ENCODE assay signal across 8 cellular contexts in genomic region chr6:43093361-43094289, GRCh38. TPM values are rescaled to one million over a fixed set of nuclear protein-coding genes. Genes with fewer than 3 reads are reported as not detected.
DNase-seq lines count a peak whose midpoint lies in the region; ATAC-seq, FAIRE-seq and TF ChIP-seq lines count a peak whose summit lies in the region.
"Had no signal": no experiment of that assay in that cellular context is flagged by ENCODE, and none has a peak within 500 bp of the region (broad histone marks: within the 10 kb centered on the region; RNA-seq: fewer than 3 reads in every experiment).

No MANE protein-coding gene starts in this region.

- TF ChIP-seq CTCF in K562 (IDR thresholded peaks at IDR 0.05 in 2 of 3, conservative IDR thresholded peaks at IDR 0.05 in 1 of 3; ENCODE audit: insufficient read depth in 2 of 3, low read depth in 1 of 3, low read length in 3 of 3): no peak

- no peak for TF ChIP-seq EP300 in K562 (IDR thresholded peaks at IDR 0.05; ENCODE audit: low read length)

- CTCF ChIA-PET in K562 (lab: Yijun Ruan, JAX; ENCODE audit: low intra/inter-chr PET ratio): interaction anchor here (0.6 kb wide), 1 partner anchor 1205 kb away, joined by 5 read pairs; no protein-coding TSS in a partner anchor
- CTCF ChIA-PET in HEK293T (lab: Yijun Ruan, JAX): no interaction called here

- peak; percentile 92 for ATAC-seq in K562
- ATAC-seq in GM21529 (IDR thresholded peaks at IDR 0.05; ENCODE audit: unreplicated experiment): no peak
- ATAC-seq in HG03039 (IDR thresholded peaks at IDR 0.05; ENCODE audit: unreplicated experiment): no peak
- ATAC-seq: body of pancreas had no signal

- H2AFZ ChIP-seq in K562 (ENCODE audit: low read depth, low read length): peak overlapping the region; percentile 90

- in situ Hi-C loops in K562 (cut with MboI): no loop called here

- H3K9me1 ChIP-seq in K562 (ENCODE audit: control insufficient read depth, insufficient read depth, low read length): no peaks in the 10 kb centered on the region

- H3K4me1 ChIP-seq in K562 (replicated peaks in 1 of 2; ENCODE audit: control insufficient read depth in 2 of 2, insufficient read depth in 2 of 2, low read length in 2 of 2): peaks cover 22 to 27% of the 10 kb centered on the region in 2 experiments
- peaks cover 5 to 30% (median 25%) of the 10 kb centered on the region in 5 donors for H3K4me1 ChIP-seq in subcutaneous abdominal adipose tissue (ENCODE audit: control insufficient read depth in 5 of 5, insufficient read depth in 5 of 5, low read length in 5 of 5)

- WGBS in K562 (ENCODE audit: insufficient coverage, low coverage, missing lambda C conversion rate): 26% methylated on average over 9 of the region's 9 CpGs

- no peaks in the 10 kb centered on the region for H3K27me3 ChIP-seq in K562 (ENCODE audit: control insufficient read depth in 2 of 2, insufficient read depth in 2 of 2, low read length in 2 of 2)
- H3K27me3 ChIP-seq in subcutaneous abdominal adipose tissue (ENCODE audit: control insufficient read depth in 5 of 5, insufficient read depth in 4 of 5, low read length in 5 of 5): no peaks in the 10 kb centered on the region
- H3K27me3 ChIP-seq: body of pancreas had no signal

- H4K20me1 ChIP-seq in K562 (replicated peaks; ENCODE audit: control insufficient read depth, insufficient read depth, low read length): no peaks in the 10 kb centered on the region

- H3K9ac ChIP-seq in K562 (ENCODE audit: insufficient read depth in 1 of 2, low read depth in 2 of 2, low read length in 2 of 2) (peak overlapping the region; percentile 55 to 61; a peak in 3 of 4 replicates), subcutaneous abdominal adipose tissue (ENCODE audit: low read length in 5 of 5) (peak overlapping the region in 3 of 5 donors; percentile 14 to 77 (median 62))

- H3K36me3 ChIP-seq in K562 (ENCODE audit: control insufficient read depth, insufficient read depth, low read length): no peaks in the 10 kb centered on the region
- H3K36me3 ChIP-seq in subcutaneous abdominal adipose tissue (ENCODE audit: control insufficient read depth in 5 of 5, insufficient read depth in 5 of 5, low read length in 5 of 5): no peaks in the 10 kb centered on the region

- POLR2A ChIA-PET in K562 (lab: Yijun Ruan, JAX): interaction anchor here (0.6 to 1.2 kb wide), 4 partner anchors 11 to 50 kb away, joined by 3 to 5 read pairs (median 4); partner anchors contain the start of gene CUL7
- POLR2A ChIA-PET in HEK293T (lab: Yijun Ruan, JAX): interaction anchor here (0.8 kb wide), 1 partner anchor 14 kb away, joined by 3 read pairs; no protein-coding TSS in a partner anchor

- intact Hi-C loops in K562 (cut with micrococcal nuclease): no loop called here

- BruUV-seq in K562 (replicated peaks; lab: Mats Ljungman, UMichigan): TSS peak; percentile 82

- H3K4me2 ChIP-seq in K562 (ENCODE audit: insufficient read depth, low read length): peak overlapping the region; percentile 71

- 0 out of 3 replicates have a peak overlapping the region, but pooled peaks have one; percentile 13 for H3K27ac ChIP-seq in K562 (ENCODE audit: extremely low read depth, low read depth, low read length)
- peak overlapping the region; percentile 4 for H3K27ac ChIP-seq in subcutaneous abdominal adipose tissue (ENCODE audit: low read depth, low read length)
- H3K27ac ChIP-seq: body of pancreas had no signal

- no peak for TF ChIP-seq RAD21 in K562 (CRISPR knock-in tag; conservative IDR thresholded peaks at IDR 0.05 in 1 of 2, IDR thresholded peaks at IDR 0.05 in 1 of 2)

- TF ChIP-seq POLR2A in K562 (conservative IDR thresholded peaks at IDR 0.05): peak; percentile 53; the same call in 1 of the 2 replicates

- no peaks in the 10 kb centered on the region for H3K79me2 ChIP-seq in K562 (ENCODE audit: control insufficient read depth, insufficient read depth, low read length)

- DNase-seq in HT-29 (ENCODE audit: low spot score) (peak; percentile 2), K562 (ENCODE audit: extremely low read depth in 1 of 4, low spot score in 3 of 4) (peak; percentile 67 to 87 (median 75)), kidney glomerular epithelial cell (lab: John Stamatoyannopoulos, UW) (peak; percentile 37), HEK293T (ENCODE audit: extremely low spot score) (no peak)

- peak overlapping the region; percentile 8; the same call in 1 of the 2 replicates for H3K4me3 ChIP-seq in K562
- peak overlapping the region; percentile 41 to 74 (median 63) for H3K4me3 ChIP-seq in subcutaneous abdominal adipose tissue (ENCODE audit: low read depth in 1 of 5, low read length in 5 of 5)
- H3K4me3 ChIP-seq: body of pancreas had no signal

- FAIRE-seq in K562 (lab: Jason Lieb, UNC): peak; percentile 97

- H3K9me3 ChIP-seq in K562 (replicated peaks; ENCODE audit: control insufficient read depth, insufficient read depth, low read depth, low read length): no peaks in the 10 kb centered on the region
- no peaks in the 10 kb centered on the region for H3K9me3 ChIP-seq in subcutaneous abdominal adipose tissue (ENCODE audit: control insufficient read depth in 5 of 5, low read length in 5 of 5)
- H3K9me3 ChIP-seq: body of pancreas had no signal

RNA-seq across cellular contexts. Expression of gene PTK7, which starts 17.5 kb away (rescaled TPM):
- 48.0 and 56.3 TPM in 2 replicates for total RNA-seq in HT-29 (2014; rRNA removed; shearing (Covaris generic))
- total RNA-seq in K562 (2011; cell fraction: chromatin; rRNA removed; ENCODE audit: low replicate concordance): 22.2 and 40.3 TPM in 2 replicates
- total RNA-seq in K562 (2011; cell fraction: nucleolus; rRNA removed): 21.8 and 28.2 TPM in 2 replicates
- 25.1 and 31.5 TPM in 2 replicates for total RNA-seq in K562 (2011; cell fraction: nucleoplasm; rRNA removed)
- 4.2 and 5.5 TPM in 2 replicates for total RNA-seq in K562 (2014; rRNA removed)
- 2.8 and 3.6 TPM in 2 replicates for total RNA-seq in K562 (2014; rRNA removed; fragmentation: Illumina TruSeq; extraction: Trizol)
- 3.8 and 4.5 TPM in 2 replicates for total RNA-seq in K562 (2015; rRNA removed; fragmentation: Illumina TruSeq; extraction: Trizol)
- 6.8 and 7.3 TPM in 2 replicates for total RNA-seq in K562 (2021)
- polyA plus RNA-seq in K562 (2011; rRNA removed): 5.2 and 11.2 TPM in 2 replicates
- 7.6 and 9.5 TPM in 2 replicates for polyA plus RNA-seq in K562 (2011; cell fraction: cytosol; rRNA removed)
- 20.2 and 31.7 TPM in 2 replicates for polyA plus RNA-seq in K562 (2011; cell fraction: nucleus; rRNA removed)
- 6.4 and 11.6 TPM in 2 replicates for polyA plus RNA-seq in K562 (2012)
- polyA plus RNA-seq in K562 (2014; fragmentation: Illumina TruSeq; extraction: Trizol): 3.9 and 4.6 TPM in 2 replicates
- under 1 TPM; 0.20 to 0.24 TPM for polyA plus RNA-seq in K562 (2014; fragmentation: Nextera tagmentation; extraction: Ambion mirVana)
- 4.2 and 4.7 TPM in 2 replicates for polyA plus RNA-seq in K562 (2014; rRNA removed)
- 6.3 and 6.5 TPM in 2 replicates for polyA minus RNA-seq in K562 (2011; rRNA and poly(A)+ RNA removed)
- polyA minus RNA-seq in K562 (2011; cell fraction: cytosol; rRNA and poly(A)+ RNA removed): 6.1 and 9.0 TPM in 2 replicates
- 7.5 and 12.9 TPM in 2 replicates for polyA minus RNA-seq in K562 (2011; cell fraction: nucleus; rRNA and poly(A)+ RNA removed)

RNA-seq across cellular contexts. Expression of gene KLC4, which starts 34.2 kb away (rescaled TPM):
- total RNA-seq in HT-29 (2014; rRNA removed; shearing (Covaris generic)): 47.6 and 58.8 TPM in 2 replicates
- 66.5 and 104 TPM in 2 replicates for total RNA-seq in K562 (2011; cell fraction: chromatin; rRNA removed; ENCODE audit: low replicate concordance)
- 57.0 and 62.8 TPM in 2 replicates for total RNA-seq in K562 (2011; cell fraction: nucleolus; rRNA removed)
- 55.2 and 63.2 TPM in 2 replicates for total RNA-seq in K562 (2011; cell fraction: nucleoplasm; rRNA removed)
- total RNA-seq in K562 (2014; rRNA removed) (7.8 and 8.2 TPM in 2 replicates), K562 (2014; rRNA removed; fragmentation: Illumina TruSeq; extraction: Trizol) (3.5 and 5.9 TPM in 2 replicates), K562 (2015; rRNA removed; fragmentation: Illumina TruSeq; extraction: Trizol) (5.7 TPM in 2 replicates), K562 (2021) (12.7 and 14.3 TPM in 2 replicates)
- polyA plus RNA-seq in K562 (2011; rRNA removed) (13.0 and 28.0 TPM in 2 replicates), K562 (2014; fragmentation: Illumina TruSeq; extraction: Trizol) (7.4 and 7.7 TPM in 2 replicates), K562 (2014; fragmentation: Nextera tagmentation; extraction: Ambion mirVana) (1 to 10 TPM; 1.7 to 3.0 TPM), K562 (2014; rRNA removed) (8.5 and 16.2 TPM in 2 replicates)
- polyA plus RNA-seq in K562 (2011; cell fraction: cytosol; rRNA removed): 8.8 and 11.0 TPM in 2 replicates
- 61.4 and 88.8 TPM in 2 replicates for polyA plus RNA-seq in K562 (2011; cell fraction: nucleus; rRNA removed)
- polyA plus RNA-seq in K562 (2012): 10.2 and 26.7 TPM in 2 replicates
- 8.1 and 12.4 TPM in 2 replicates for polyA minus RNA-seq in K562 (2011; rRNA and poly(A)+ RNA removed)
- polyA minus RNA-seq in K562 (2011; cell fraction: cytosol; rRNA and poly(A)+ RNA removed): 4.9 and 7.6 TPM in 2 replicates
- 13.9 and 24.8 TPM in 2 replicates for polyA minus RNA-seq in K562 (2011; cell fraction: nucleus; rRNA and poly(A)+ RNA removed)

RNA-seq across cellular contexts. Expression of gene MRPL2, which starts 34.4 kb away (rescaled TPM):
- total RNA-seq in HT-29 (2014; rRNA removed; shearing (Covaris generic)): 54.4 and 79.1 TPM in 2 replicates
- total RNA-seq in K562 (2011; cell fraction: chromatin; rRNA removed; ENCODE audit: low replicate concordance): 55.0 and 103 TPM in 2 replicates
- 75.3 and 93.7 TPM in 2 replicates for total RNA-seq in K562 (2011; cell fraction: nucleolus; rRNA removed)
- total RNA-seq in K562 (2011; cell fraction: nucleoplasm; rRNA removed): 73.5 and 75.7 TPM in 2 replicates
- total RNA-seq in K562 (2014; rRNA removed) (87.3 and 125 TPM in 2 replicates), K562 (2014; rRNA removed; fragmentation: Illumina TruSeq; extraction: Trizol) (95.4 and 98.5 TPM in 2 replicates), K562 (2015; rRNA removed; fragmentation: Illumina TruSeq; extraction: Trizol) (121 and 125 TPM in 2 replicates), K562 (2021) (254 and 262 TPM in 2 replicates)
- polyA plus RNA-seq in K562 (2011; rRNA removed) (80.6 and 130 TPM in 2 replicates), K562 (2014; fragmentation: Illumina TruSeq; extraction: Trizol) (195 and 200 TPM in 2 replicates), K562 (2014; fragmentation: Nextera tagmentation; extraction: Ambion mirVana) (100 to 1,000 TPM in 1 of 2 experiments, 10 to 100 TPM in 1; 63.1 to 130 TPM), K562 (2014; rRNA removed) (131 and 157 TPM in 2 replicates)
- polyA plus RNA-seq in K562 (2011; cell fraction: cytosol; rRNA removed): 93.9 and 148 TPM in 2 replicates
- 109 and 125 TPM in 2 replicates for polyA plus RNA-seq in K562 (2011; cell fraction: nucleus; rRNA removed)
- polyA plus RNA-seq in K562 (2012): 159 and 194 TPM in 2 replicates
- polyA minus RNA-seq in K562 (2011; rRNA and poly(A)+ RNA removed): 55.0 and 56.7 TPM in 2 replicates
- polyA minus RNA-seq in K562 (2011; cell fraction: cytosol; rRNA and poly(A)+ RNA removed): 65.4 and 78.7 TPM in 2 replicates
- polyA minus RNA-seq in K562 (2011; cell fraction: nucleus; rRNA and poly(A)+ RNA removed): 19.1 and 29.4 TPM in 2 replicates

RNA-seq across cellular contexts. Expression of gene CUL7, which starts 40.0 kb away (rescaled TPM):
- total RNA-seq in HT-29 (2014; rRNA removed; shearing (Covaris generic)): 20.9 and 21.1 TPM in 2 replicates
- total RNA-seq in K562 (2011; cell fraction: chromatin; rRNA removed; ENCODE audit: low replicate concordance): 70.4 and 175 TPM in 2 replicates
- 86.6 and 96.7 TPM in 2 replicates for total RNA-seq in K562 (2011; cell fraction: nucleolus; rRNA removed)
- total RNA-seq in K562 (2011; cell fraction: nucleoplasm; rRNA removed): 50.5 and 66.0 TPM in 2 replicates
- total RNA-seq in K562 (2014; rRNA removed) (8.6 and 10.9 TPM in 2 replicates), K562 (2014; rRNA removed; fragmentation: Illumina TruSeq; extraction: Trizol) (3.7 and 4.8 TPM in 2 replicates), K562 (2015; rRNA removed; fragmentation: Illumina TruSeq; extraction: Trizol) (8.0 and 8.3 TPM in 2 replicates), K562 (2021) (13.5 and 14.7 TPM in 2 replicates)
- polyA plus RNA-seq in K562 (2011; rRNA removed) (20.1 and 40.1 TPM in 2 replicates), K562 (2014; fragmentation: Illumina TruSeq; extraction: Trizol) (10.2 and 10.4 TPM in 2 replicates), K562 (2014; fragmentation: Nextera tagmentation; extraction: Ambion mirVana) (under 1 TPM; 0.44 to 0.74 TPM), K562 (2014; rRNA removed) (11.9 and 14.3 TPM in 2 replicates)
- polyA plus RNA-seq in K562 (2011; cell fraction: cytosol; rRNA removed): 28.7 and 31.1 TPM in 2 replicates
- polyA plus RNA-seq in K562 (2011; cell fraction: nucleus; rRNA removed): 166 and 186 TPM in 2 replicates
- 16.0 and 41.6 TPM in 2 replicates for polyA plus RNA-seq in K562 (2012)
- 23.5 and 28.2 TPM in 2 replicates for polyA minus RNA-seq in K562 (2011; rRNA and poly(A)+ RNA removed)
- polyA minus RNA-seq in K562 (2011; cell fraction: cytosol; rRNA and poly(A)+ RNA removed): 16.0 and 23.6 TPM in 2 replicates
- polyA minus RNA-seq in K562 (2011; cell fraction: nucleus; rRNA and poly(A)+ RNA removed): 33.4 and 49.4 TPM in 2 replicates
